In the genomic region with DNA sequence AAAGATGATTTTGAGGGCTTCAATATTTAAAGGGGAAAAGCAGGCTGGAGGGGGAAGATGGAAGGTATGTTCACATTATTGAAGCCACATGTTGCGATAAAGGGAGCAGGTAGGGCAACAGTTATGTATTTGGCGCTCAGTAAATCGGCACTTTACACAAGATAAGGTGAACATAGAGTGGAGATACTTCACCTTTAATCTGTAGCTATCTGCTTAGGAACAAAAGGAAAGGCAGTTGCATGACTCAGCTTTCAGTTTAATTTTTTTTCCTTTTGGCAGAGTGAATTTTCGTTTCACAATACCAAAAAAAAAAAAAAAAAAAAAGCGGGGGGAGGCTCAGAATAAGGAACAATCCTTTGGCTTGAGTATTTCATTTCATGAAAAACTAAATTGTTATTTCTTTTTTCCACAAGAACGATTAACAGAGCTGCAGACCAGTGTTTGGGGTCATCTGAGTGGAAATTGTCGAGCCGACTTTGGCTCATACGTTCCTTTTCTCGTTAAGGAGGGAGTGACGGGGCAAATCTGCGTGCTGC, we compare ENCODE assay signal across 8 cellular contexts.
DNase-seq lines count a peak whose midpoint lies in the region; ATAC-seq lines count a peak whose summit lies in the region.

No MANE protein-coding gene starts in this region.

- H3K4me3 ChIP-seq in duodenal mucosa (ENCODE audit: low read depth in 1 of 2, low read length in 2 of 2) (peak overlapping the region; percentile 80 to 90), muscle layer of duodenum (ENCODE audit: low read depth in 1 of 2, low read length in 2 of 2) (peak overlapping the region; percentile 73 to 97)

- H3K27ac ChIP-seq in duodenal mucosa (ENCODE audit: low read depth, low read length) (peak overlapping the region; percentile 97), muscle layer of duodenum (ENCODE audit: low read length) (peak overlapping the region; percentile 96)

- peak overlapping the region; percentile 89 to 97 for H3K9ac ChIP-seq in duodenal mucosa (ENCODE audit: low read depth in 1 of 2, low read length in 2 of 2)

- H3K27me3 Mint-ChIP-seq in activated T-cell treated with anti-CD3 and anti-CD28 coated beads, Interleukin-2, amount 50 U/mL, for 24 hours: no peaks in the 10 kb centered on the region

- peak overlapping the region; percentile 84 for H3K4me3 Mint-ChIP-seq in activated T-cell treated with anti-CD3 and anti-CD28 coated beads, Interleukin-2, amount 50 U/mL, for 24 hours

- no peaks in the 10 kb centered on the region for H3K27me3 ChIP-seq in duodenal mucosa (ENCODE audit: control insufficient read depth in 1 of 2, insufficient read depth in 2 of 2, low read length in 2 of 2)
- H3K27me3 ChIP-seq in muscle layer of duodenum (ENCODE audit: low read depth, low read length): no peaks in the 10 kb centered on the region

- H3K9me3 ChIP-seq in duodenal mucosa (ENCODE audit: control insufficient read depth in 1 of 2, low read length in 2 of 2) (peaks cover 6 to 14% of the 10 kb centered on the region in 2 donors), muscle layer of duodenum (ENCODE audit: control insufficient read depth in 1 of 2, low read length in 2 of 2) (peaks cover 0 to 10% of the 10 kb centered on the region in 2 donors)

- H3K9me3 Mint-ChIP-seq in activated T-cell treated with anti-CD3 and anti-CD28 coated beads, Interleukin-2, amount 50 U/mL, for 24 hours: peaks cover 14% of the 10 kb centered on the region

- H3K4me1 Mint-ChIP-seq in activated T-cell treated with anti-CD3 and anti-CD28 coated beads, Interleukin-2, amount 50 U/mL, for 24 hours (ENCODE audit: low read depth): peaks cover 46% of the 10 kb centered on the region

- peaks cover 38 to 43% of the 10 kb centered on the region in 2 donors for H3K4me1 ChIP-seq in duodenal mucosa (ENCODE audit: control insufficient read depth in 1 of 2, insufficient read depth in 2 of 2, low read length in 2 of 2)
- peaks cover 26 to 27% of the 10 kb centered on the region in 2 donors for H3K4me1 ChIP-seq in muscle layer of duodenum (ENCODE audit: control insufficient read depth in 1 of 2, insufficient read depth in 2 of 2, low read length in 2 of 2)

- peaks cover 7% of the 10 kb centered on the region for H3K36me3 Mint-ChIP-seq in activated T-cell treated with anti-CD3 and anti-CD28 coated beads, Interleukin-2, amount 50 U/mL, for 24 hours (ENCODE audit: low read depth)

- DNase-seq in activated T-cell treated with anti-CD3 and anti-CD28 coated beads, Interleukin-2, amount 50 U/mL, for 24 hours: no peak
- no peak for DNase-seq in activated T-cell treated with anti-CD3 and anti-CD28 coated beads, Interleukin-2, amount 50 U/mL, for 1 hour
- DNase-seq in OCI-M1 (lab: John Stamatoyannopoulos, UW) (peak; percentile 88), NCI-H446 (lab: John Stamatoyannopoulos, UW) (no peak)
- no peak for DNase-seq in stimulated activated naive CD4-positive, alpha-beta T cell treated with Interleukin-2 at 50 U/mL for 16 hours (lab: John Stamatoyannopoulos, UW)

- ATAC-seq in GM19463 (IDR thresholded peaks at IDR 0.05; ENCODE audit: unreplicated experiment): no peak

- H3K27ac Mint-ChIP-seq in activated T-cell treated with anti-CD3 and anti-CD28 coated beads, Interleukin-2, amount 50 U/mL, for 24 hours: peak overlapping the region; percentile 92

- no peaks in the 10 kb centered on the region for H3K36me3 ChIP-seq in duodenal mucosa (ENCODE audit: control insufficient read depth in 1 of 2, insufficient read depth in 2 of 2, low read length in 2 of 2)
- H3K36me3 ChIP-seq in muscle layer of duodenum (ENCODE audit: control insufficient read depth in 1 of 2, insufficient read depth in 2 of 2, low read length in 2 of 2): peaks cover 0 to 6% of the 10 kb centered on the region in 2 donors
